Comparison of ENCODE assay signal across 9 cellular contexts in the genomic region with DNA sequence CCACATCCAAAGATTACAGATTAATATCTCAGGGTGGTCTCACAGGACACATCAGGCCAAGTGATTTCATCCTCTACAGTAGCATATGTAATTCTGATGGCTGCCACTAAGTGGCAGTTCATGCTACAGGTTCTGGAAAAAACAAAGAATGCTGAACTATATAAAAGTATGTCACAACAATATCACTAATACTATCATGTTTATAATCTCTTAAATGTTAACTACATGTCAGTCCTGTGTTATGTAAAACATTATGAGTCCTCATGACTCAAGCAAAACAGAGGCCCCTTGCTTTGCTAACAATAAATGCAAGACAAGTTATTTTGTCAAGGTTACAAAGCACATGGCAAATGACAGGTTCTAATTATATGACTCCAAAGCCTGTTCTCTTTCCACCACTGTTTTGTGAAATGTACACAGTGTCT.
DNase-seq lines count a peak whose midpoint lies in the region; ATAC-seq and TF ChIP-seq lines count a peak whose summit lies in the region.
"Had no signal": no experiment of that assay in that cellular context is flagged by ENCODE, and none has a peak within 500 bp of the region (broad histone marks: within the 10 kb centered on the region; RNA-seq: fewer than 3 reads in every experiment).

No MANE protein-coding gene starts in this region.

- H3K9me3 ChIP-seq in uterus = no peaks in the 10 kb centered on the region

- H3K36me3 ChIP-seq in uterus = no peaks in the 10 kb centered on the region

- peak; percentile 87 for ATAC-seq in GM19351 (IDR thresholded peaks at IDR 0.05; ENCODE audit: unreplicated experiment)
- ATAC-seq in HG03565 (IDR thresholded peaks at IDR 0.05; ENCODE audit: unreplicated experiment) = peak; percentile 85

- H3K27me3 ChIP-seq in uterus = no peaks in the 10 kb centered on the region

- no peak overlapping the region for H3K27ac ChIP-seq in uterus

- no peak overlapping the region for H3K4me3 ChIP-seq in uterus
- H3K4me3 ChIP-seq: lung had no signal

- intact Hi-C loops in uterus (cut with DNase I; ENCODE audit: low total_unique reads) = no loop called here

- no peak for TF ChIP-seq POLR2A in uterus (IDR thresholded peaks at IDR 0.05)

- DNase-seq in COR-L47 (lab: John Stamatoyannopoulos, UW) = peak; percentile 15
- peak; percentile 38 for DNase-seq in astrocyte of the hippocampus (ENCODE audit: low read depth, low spot score)
- peak; percentile 28 to 38 for DNase-seq in lung microvascular endothelial cell (ENCODE audit: low read depth in 2 of 2)
- no peak for DNase-seq in ecto neural progenitor cell (ENCODE audit: low spot score)
- DNase-seq in NCI-H446 treated with DMSO at 0.1 percent for 48 hours (lab: John Stamatoyannopoulos, UW) = no peak
- no peak for DNase-seq in uterus

- no peak for TF ChIP-seq CTCF in uterus (IDR thresholded peaks at IDR 0.05)

- H3K4me1 ChIP-seq in uterus = no peaks in the 10 kb centered on the region

Comparison
In these comparisons a context has a peak if more than half of its experiments do, and no peak if none do; other contexts are left out.
1. DNase-seq: peak in COR-L47 (single experiment), astrocyte of the hippocampus (single experiment) and lung microvascular endothelial cell (2 of 2); none in ecto neural progenitor cell (single experiment), NCI-H446 treated with DMSO at 0.1 percent for 48 hours (single experiment) and uterus (0 of 2).